In the genomic region with DNA sequence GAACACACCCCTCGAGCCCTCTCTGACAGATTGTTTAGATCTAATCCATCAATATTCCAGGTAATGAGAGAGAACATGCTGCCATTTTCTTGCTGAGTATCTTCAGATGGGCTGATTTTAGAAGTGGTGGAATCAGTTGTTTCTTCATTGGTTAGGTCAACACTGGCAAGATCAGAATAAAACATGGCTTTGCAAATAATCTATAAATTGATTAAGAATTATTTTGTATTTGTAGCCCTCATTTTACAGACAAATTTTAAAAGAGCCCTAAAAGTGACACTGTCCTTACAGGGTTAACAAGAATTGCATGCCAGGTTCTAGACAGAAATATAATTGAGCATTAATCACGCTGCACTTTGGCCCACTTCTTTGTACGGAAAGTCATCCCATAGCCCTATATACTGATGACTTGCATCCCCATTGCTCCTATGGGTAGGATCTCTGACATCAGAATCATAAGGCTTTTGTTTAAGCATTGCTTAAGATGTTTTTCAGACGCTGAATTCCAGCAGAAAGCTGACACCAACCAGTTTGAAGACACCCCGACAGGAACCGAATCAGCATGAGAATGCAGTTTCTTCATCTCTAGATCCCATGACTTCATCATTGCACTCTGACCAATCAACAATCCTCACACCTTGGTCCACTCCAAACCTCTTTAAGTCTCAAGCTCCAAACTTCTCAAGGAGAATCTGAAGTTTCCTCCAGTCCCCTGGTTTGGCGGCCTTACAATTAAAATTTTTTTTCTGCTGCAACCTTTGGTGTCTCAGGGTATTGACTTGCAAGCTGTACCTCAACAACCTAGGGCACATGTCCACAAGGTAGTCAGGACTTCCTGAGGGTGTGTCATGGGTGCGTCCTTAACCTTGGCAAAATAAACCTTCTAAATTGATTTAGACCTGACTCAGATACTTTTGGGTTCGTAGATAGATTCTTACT, we compare ENCODE assay signal across 1 cellular context.
TF ChIP-seq lines count a peak whose summit lies in the region.

No MANE protein-coding gene starts in this region.

TF ChIP-seq in K562, 482 proteins besides CTCF, POLR2A, EP300 and RAD21 (continued from another document and continues in another):
- TF ChIP-seq RERE (CRISPR knock-in tag; IDR thresholded peaks at IDR 0.05; ENCODE audit: borderline replicate concordance), result no peak
- no peak for TF ChIP-seq KHSRP (IDR thresholded peaks at IDR 0.05)
- TF ChIP-seq MEIS2 (IDR thresholded peaks at IDR 0.05; ENCODE audit: partially characterized antibody), result peak; percentile 62
- peak; percentile 72; the same call in 1 of the 2 replicates for TF ChIP-seq JUND (IDR thresholded peaks at IDR 0.05; ENCODE audit: borderline replicate concordance, low read depth, low read length)
- TF ChIP-seq JUND (tag; IDR thresholded peaks at IDR 0.05; ENCODE audit: borderline replicate concordance, low read depth, low read length), result peak; percentile 87; the same call in 2 of the 3 replicates
- no peak for TF ChIP-seq ZSCAN32 (CRISPR knock-in tag; IDR thresholded peaks at IDR 0.05)
- no peak for TF ChIP-seq HLTF (IDR thresholded peaks at IDR 0.05)
- TF ChIP-seq RFX5 (IDR thresholded peaks at IDR 0.05; ENCODE audit: low read depth, low read length), result no peak
- TF ChIP-seq SNRNP70 (optimal IDR thresholded peaks at IDR 0.05; ENCODE audit: low read depth, low read length), result no peak
- no peak for TF ChIP-seq ZNF766 (CRISPR knock-in tag; conservative IDR thresholded peaks at IDR 0.05)
- TF ChIP-seq, protein P1, sequence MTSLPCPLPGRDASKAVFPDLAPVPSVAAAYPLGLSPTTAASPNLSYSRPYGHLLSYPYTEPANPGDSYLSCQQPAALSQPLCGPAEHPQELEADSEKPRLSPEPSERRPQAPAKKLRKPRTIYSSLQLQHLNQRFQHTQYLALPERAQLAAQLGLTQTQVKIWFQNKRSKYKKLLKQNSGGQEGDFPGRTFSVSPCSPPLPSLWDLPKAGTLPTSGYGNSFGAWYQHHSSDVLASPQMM (CRISPR knock-in tag; IDR thresholded peaks at IDR 0.05), result no peak
- no peak for TF ChIP-seq FUS (optimal IDR thresholded peaks at IDR 0.05; ENCODE audit: low read depth, low read length)
- TF ChIP-seq DNMT1 (IDR thresholded peaks at IDR 0.05), result no peak
- no peak for TF ChIP-seq POU5F1 (IDR thresholded peaks at IDR 0.05; ENCODE audit: borderline replicate concordance, low read depth, low read length, partially characterized antibody)
- no peak for TF ChIP-seq SETDB1 (IDR thresholded peaks at IDR 0.05; ENCODE audit: low read length)
- TF ChIP-seq, protein P2, sequence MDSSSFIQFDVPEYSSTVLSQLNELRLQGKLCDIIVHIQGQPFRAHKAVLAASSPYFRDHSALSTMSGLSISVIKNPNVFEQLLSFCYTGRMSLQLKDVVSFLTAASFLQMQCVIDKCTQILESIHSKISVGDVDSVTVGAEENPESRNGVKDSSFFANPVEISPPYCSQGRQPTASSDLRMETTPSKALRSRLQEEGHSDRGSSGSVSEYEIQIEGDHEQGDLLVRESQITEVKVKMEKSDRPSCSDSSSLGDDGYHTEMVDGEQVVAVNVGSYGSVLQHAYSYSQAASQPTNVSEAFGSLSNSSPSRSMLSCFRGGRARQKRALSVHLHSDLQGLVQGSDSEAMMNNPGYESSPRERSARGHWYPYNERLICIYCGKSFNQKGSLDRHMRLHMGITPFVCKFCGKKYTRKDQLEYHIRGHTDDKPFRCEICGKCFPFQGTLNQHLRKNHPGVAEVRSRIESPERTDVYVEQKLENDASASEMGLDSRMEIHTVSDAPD (CRISPR knock-in tag; IDR thresholded peaks at IDR 0.05), result no peak
- TF ChIP-seq CREB5 (CRISPR knock-in tag; IDR thresholded peaks at IDR 0.05), result no peak
- TF ChIP-seq ZNF253 (CRISPR knock-in tag; conservative IDR thresholded peaks at IDR 0.05), result no peak
- TF ChIP-seq, protein P3, sequence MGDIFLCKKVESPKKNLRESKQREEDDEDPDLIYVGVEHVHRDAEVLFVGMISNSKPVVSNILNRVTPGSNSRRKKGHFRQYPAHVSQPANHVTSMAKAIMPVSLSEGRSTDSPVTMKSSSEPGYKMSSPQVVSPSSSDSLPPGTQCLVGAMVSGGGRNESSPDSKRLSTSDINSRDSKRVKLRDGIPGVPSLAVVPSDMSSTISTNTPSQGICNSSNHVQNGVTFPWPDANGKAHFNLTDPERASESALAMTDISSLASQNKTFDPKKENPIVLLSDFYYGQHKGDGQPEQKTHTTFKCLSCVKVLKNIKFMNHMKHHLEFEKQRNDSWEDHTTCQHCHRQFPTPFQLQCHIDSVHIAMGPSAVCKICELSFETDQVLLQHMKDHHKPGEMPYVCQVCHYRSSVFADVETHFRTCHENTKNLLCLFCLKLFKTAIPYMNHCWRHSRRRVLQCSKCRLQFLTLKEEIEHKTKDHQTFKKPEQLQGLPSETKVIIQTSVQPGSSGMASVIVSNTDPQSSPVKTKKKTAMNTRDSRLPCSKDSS (IDR thresholded peaks at IDR 0.05; ENCODE audit: low read depth, partially characterized antibody), result no peak
- TF ChIP-seq MXI1 (IDR thresholded peaks at IDR 0.05; ENCODE audit: low read depth, low read length), result no peak
- no peak for TF ChIP-seq ETS2 (tag; IDR thresholded peaks at IDR 0.05; ENCODE audit: borderline replicate concordance, poor library complexity, severe bottlenecking)
- no peak for TF ChIP-seq ZNF583 (CRISPR knock-in tag; IDR thresholded peaks at IDR 0.05)
- no peak for TF ChIP-seq TCF3 (CRISPR knock-in tag; IDR thresholded peaks at IDR 0.05)
- TF ChIP-seq FIP1L1 (IDR thresholded peaks at IDR 0.05; ENCODE audit: low read depth, low read length, poor library complexity, severe bottlenecking), result no peak
- no peak for TF ChIP-seq SMAD1 (IDR thresholded peaks at IDR 0.05; ENCODE audit: low read depth, low read length, partially characterized antibody)
- no peak for TF ChIP-seq RBM15 (IDR thresholded peaks at IDR 0.05; ENCODE audit: insufficient read depth, low read length)
- TF ChIP-seq MYNN (IDR thresholded peaks at IDR 0.05), result no peak
- TF ChIP-seq MYNN (CRISPR knock-in tag; IDR thresholded peaks at IDR 0.05), result no peak
- TF ChIP-seq ZNF165 (CRISPR knock-in tag; IDR thresholded peaks at IDR 0.05; ENCODE audit: borderline replicate concordance), result no peak
- no peak for TF ChIP-seq SMARCA5 (IDR thresholded peaks at IDR 0.05)
- no peak for TF ChIP-seq PRPF4 (IDR thresholded peaks at IDR 0.05; ENCODE audit: insufficient read depth, low read depth, low read length, poor library complexity, severe bottlenecking)
- no peak for TF ChIP-seq KLF10 (CRISPR knock-in tag; IDR thresholded peaks at IDR 0.05)
- no peak for TF ChIP-seq TAF7 (tag; IDR thresholded peaks at IDR 0.05)
- TF ChIP-seq COPS2 (conservative IDR thresholded peaks at IDR 0.05), result no peak
- TF ChIP-seq TSC22D4 (tag; IDR thresholded peaks at IDR 0.05), result no peak
- TF ChIP-seq FOXP1 (CRISPR knock-in tag; IDR thresholded peaks at IDR 0.05), result no peak
- TF ChIP-seq TEAD1 (CRISPR knock-in tag; IDR thresholded peaks at IDR 0.05), result 0 out of 4 replicates have a peak, but pooled peaks of 1 of the 2 experiments have one; percentile 6
- no peak for TF ChIP-seq RFX7 (CRISPR knock-in tag; IDR thresholded peaks at IDR 0.05)
- no peak for TF ChIP-seq SNAPC5 (CRISPR knock-in tag; IDR thresholded peaks at IDR 0.05)
- TF ChIP-seq ZNF584 (CRISPR knock-in tag; IDR thresholded peaks at IDR 0.05; ENCODE audit: low read depth), result no peak
- TF ChIP-seq HSF4 (CRISPR knock-in tag; IDR thresholded peaks at IDR 0.05; ENCODE audit: borderline replicate concordance), result peak; percentile 63; the same call in 1 of the 2 replicates
- no peak for TF ChIP-seq CHD1 (IDR thresholded peaks at IDR 0.05; ENCODE audit: low read length)
- TF ChIP-seq, protein P4, sequence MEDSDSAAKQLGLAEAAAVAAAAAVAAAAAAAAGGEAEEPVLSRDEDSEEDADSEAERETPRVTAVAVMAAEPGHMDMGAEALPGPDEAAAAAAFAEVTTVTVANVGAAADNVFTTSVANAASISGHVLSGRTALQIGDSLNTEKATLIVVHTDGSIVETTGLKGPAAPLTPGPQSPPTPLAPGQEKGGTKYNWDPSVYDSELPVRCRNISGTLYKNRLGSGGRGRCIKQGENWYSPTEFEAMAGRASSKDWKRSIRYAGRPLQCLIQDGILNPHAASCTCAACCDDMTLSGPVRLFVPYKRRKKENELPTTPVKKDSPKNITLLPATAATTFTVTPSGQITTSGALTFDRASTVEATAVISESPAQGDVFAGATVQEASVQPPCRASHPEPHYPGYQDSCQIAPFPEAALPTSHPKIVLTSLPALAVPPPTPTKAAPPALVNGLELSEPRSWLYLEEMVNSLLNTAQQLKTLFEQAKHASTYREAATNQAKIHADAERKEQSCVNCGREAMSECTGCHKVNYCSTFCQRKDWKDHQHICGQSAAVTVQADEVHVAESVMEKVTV (CRISPR knock-in tag; IDR thresholded peaks at IDR 0.05), result no peak
- no peak for TF ChIP-seq RBFOX2 (IDR thresholded peaks at IDR 0.05; ENCODE audit: low read depth, low read length)
- TF ChIP-seq OTX1 (CRISPR knock-in tag; IDR thresholded peaks at IDR 0.05), result no peak
- no peak for TF ChIP-seq GTF2B (IDR thresholded peaks at IDR 0.05; ENCODE audit: extremely low read depth, insufficient read length)
- no peak; a peak in 1 of 4 replicates for TF ChIP-seq NRF1 (conservative IDR thresholded peaks at IDR 0.05 in 1 of 2, IDR thresholded peaks at IDR 0.05 in 1 of 2)
- TF ChIP-seq, protein P5, sequence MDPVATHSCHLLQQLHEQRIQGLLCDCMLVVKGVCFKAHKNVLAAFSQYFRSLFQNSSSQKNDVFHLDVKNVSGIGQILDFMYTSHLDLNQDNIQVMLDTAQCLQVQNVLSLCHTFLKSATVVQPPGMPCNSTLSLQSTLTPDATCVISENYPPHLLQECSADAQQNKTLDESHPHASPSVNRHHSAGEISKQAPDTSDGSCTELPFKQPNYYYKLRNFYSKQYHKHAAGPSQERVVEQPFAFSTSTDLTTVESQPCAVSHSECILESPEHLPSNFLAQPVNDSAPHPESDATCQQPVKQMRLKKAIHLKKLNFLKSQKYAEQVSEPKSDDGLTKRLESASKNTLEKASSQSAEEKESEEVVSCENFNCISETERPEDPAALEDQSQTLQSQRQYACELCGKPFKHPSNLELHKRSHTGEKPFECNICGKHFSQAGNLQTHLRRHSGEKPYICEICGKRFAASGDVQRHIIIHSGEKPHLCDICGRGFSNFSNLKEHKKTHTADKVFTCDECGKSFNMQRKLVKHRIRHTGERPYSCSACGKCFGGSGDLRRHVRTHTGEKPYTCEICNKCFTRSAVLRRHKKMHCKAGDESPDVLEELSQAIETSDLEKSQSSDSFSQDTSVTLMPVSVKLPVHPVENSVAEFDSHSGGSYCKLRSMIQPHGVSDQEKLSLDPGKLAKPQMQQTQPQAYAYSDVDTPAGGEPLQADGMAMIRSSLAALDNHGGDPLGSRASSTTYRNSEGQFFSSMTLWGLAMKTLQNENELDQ (CRISPR knock-in tag; IDR thresholded peaks at IDR 0.05; ENCODE audit: borderline replicate concordance), result no peak
- TF ChIP-seq ZFP30 (CRISPR knock-in tag; IDR thresholded peaks at IDR 0.05; ENCODE audit: borderline replicate concordance), result no peak
- TF ChIP-seq PHF20 (IDR thresholded peaks at IDR 0.05; ENCODE audit: partially characterized antibody), result no peak
